2 cellular contexts compared by ENCODE assay signal in genomic region chr4:52864816-52865215, GRCh38.
A peak's percentile ranks its signal among the peaks of the same experiment; 100 is the strongest.
TF ChIP-seq lines count a peak whose summit lies in the region.

No MANE protein-coding gene starts in this region.

TF ChIP-seq in IMR-90, 13 proteins besides CTCF, POLR2A, EP300 and RAD21 (continued from another document):
- TF ChIP-seq MAFK (IDR thresholded peaks at IDR 0.05; ENCODE audit: low read depth, low read length): no peak
- TF ChIP-seq, protein P1, sequence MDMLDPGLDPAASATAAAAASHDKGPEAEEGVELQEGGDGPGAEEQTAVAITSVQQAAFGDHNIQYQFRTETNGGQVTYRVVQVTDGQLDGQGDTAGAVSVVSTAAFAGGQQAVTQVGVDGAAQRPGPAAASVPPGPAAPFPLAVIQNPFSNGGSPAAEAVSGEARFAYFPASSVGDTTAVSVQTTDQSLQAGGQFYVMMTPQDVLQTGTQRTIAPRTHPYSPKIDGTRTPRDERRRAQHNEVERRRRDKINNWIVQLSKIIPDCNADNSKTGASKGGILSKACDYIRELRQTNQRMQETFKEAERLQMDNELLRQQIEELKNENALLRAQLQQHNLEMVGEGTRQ (IDR thresholded peaks at IDR 0.05; ENCODE audit: low read depth, low read length): no peak
- TF ChIP-seq RCOR1 (IDR thresholded peaks at IDR 0.05; ENCODE audit: insufficient replicate concordance, low read length): no peak
- TF ChIP-seq MXI1 (IDR thresholded peaks at IDR 0.05; ENCODE audit: borderline replicate concordance, low read depth, low read length): no peak
- no peak for TF ChIP-seq NFE2L2 (IDR thresholded peaks at IDR 0.05; ENCODE audit: low read depth, low read length)
- TF ChIP-seq, protein P2, sequence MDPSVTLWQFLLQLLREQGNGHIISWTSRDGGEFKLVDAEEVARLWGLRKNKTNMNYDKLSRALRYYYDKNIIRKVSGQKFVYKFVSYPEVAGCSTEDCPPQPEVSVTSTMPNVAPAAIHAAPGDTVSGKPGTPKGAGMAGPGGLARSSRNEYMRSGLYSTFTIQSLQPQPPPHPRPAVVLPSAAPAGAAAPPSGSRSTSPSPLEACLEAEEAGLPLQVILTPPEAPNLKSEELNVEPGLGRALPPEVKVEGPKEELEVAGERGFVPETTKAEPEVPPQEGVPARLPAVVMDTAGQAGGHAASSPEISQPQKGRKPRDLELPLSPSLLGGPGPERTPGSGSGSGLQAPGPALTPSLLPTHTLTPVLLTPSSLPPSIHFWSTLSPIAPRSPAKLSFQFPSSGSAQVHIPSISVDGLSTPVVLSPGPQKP (IDR thresholded peaks at IDR 0.05; ENCODE audit: borderline replicate concordance, low read depth, low read length): no peak
- TF ChIP-seq SMC3 (IDR thresholded peaks at IDR 0.05; ENCODE audit: low read depth, low read length): no peak
- no peak for TF ChIP-seq CEBPB (IDR thresholded peaks at IDR 0.05; ENCODE audit: low read depth, low read length)

TF ChIP-seq in SK-N-SH, 30 proteins besides CTCF, POLR2A, EP300 and RAD21 (continued from another document):
- no peak for TF ChIP-seq REST (IDR thresholded peaks at IDR 0.05; ENCODE audit: low read depth, low read length)
- no peak for TF ChIP-seq TEAD4 (IDR thresholded peaks at IDR 0.05; ENCODE audit: borderline replicate concordance, insufficient read depth)
- TF ChIP-seq GATA2 (CRISPR knock-in tag; IDR thresholded peaks at IDR 0.05): no peak
- TF ChIP-seq ELF1 (IDR thresholded peaks at IDR 0.05): no peak
- no peak for TF ChIP-seq JUND (IDR thresholded peaks at IDR 0.05)
- no peak for TF ChIP-seq USF1 (IDR thresholded peaks at IDR 0.05; ENCODE audit: borderline replicate concordance, low read depth)
- no peak for TF ChIP-seq RFX5 (IDR thresholded peaks at IDR 0.05; ENCODE audit: low read length)
- no peak for TF ChIP-seq GABPA (IDR thresholded peaks at IDR 0.05; ENCODE audit: low read depth)
- TF ChIP-seq CHD2 (IDR thresholded peaks at IDR 0.05; ENCODE audit: low read length, partially characterized antibody): peak; percentile 36
- no peak for TF ChIP-seq FOSL2 (IDR thresholded peaks at IDR 0.05; ENCODE audit: borderline replicate concordance, low read depth)
- TF ChIP-seq MXI1 (IDR thresholded peaks at IDR 0.05; ENCODE audit: low read depth, low read length): peak; percentile 44; the same call in 1 of the 2 replicates
- TF ChIP-seq NFIC (IDR thresholded peaks at IDR 0.05; ENCODE audit: borderline replicate concordance): peak; percentile 58
- no peak for TF ChIP-seq TCF12 (IDR thresholded peaks at IDR 0.05)
- no peak for TF ChIP-seq MEF2A (IDR thresholded peaks at IDR 0.05; ENCODE audit: borderline replicate concordance, low read depth)
- no peak for TF ChIP-seq SMC3 (IDR thresholded peaks at IDR 0.05; ENCODE audit: low read depth, low read length)
- TF ChIP-seq TAF1 (IDR thresholded peaks at IDR 0.05; ENCODE audit: borderline replicate concordance, low read depth, low read length): no peak
- TF ChIP-seq POLR2AphosphoS5 (IDR thresholded peaks at IDR 0.05; ENCODE audit: low read depth, low read length): no peak; the same call in 1 of the 2 replicates
- no peak for TF ChIP-seq NRF1 (IDR thresholded peaks at IDR 0.05; ENCODE audit: low read depth, low read length)
- TF ChIP-seq ZBTB33 (IDR thresholded peaks at IDR 0.05; ENCODE audit: borderline replicate concordance, low read depth): no peak
- TF ChIP-seq, protein P3, sequence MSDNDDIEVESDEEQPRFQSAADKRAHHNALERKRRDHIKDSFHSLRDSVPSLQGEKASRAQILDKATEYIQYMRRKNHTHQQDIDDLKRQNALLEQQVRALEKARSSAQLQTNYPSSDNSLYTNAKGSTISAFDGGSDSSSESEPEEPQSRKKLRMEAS (IDR thresholded peaks at IDR 0.05; ENCODE audit: low read depth): no peak
- no peak for TF ChIP-seq IRF3 (IDR thresholded peaks at IDR 0.05; ENCODE audit: low read depth, low read length)
- TF ChIP-seq FOXJ3 (CRISPR knock-in tag; IDR thresholded peaks at IDR 0.05): no peak
- TF ChIP-seq YY1 (IDR thresholded peaks at IDR 0.05; ENCODE audit: low read depth): no peak
- TF ChIP-seq, protein P1 (IDR thresholded peaks at IDR 0.05; ENCODE audit: borderline replicate concordance, low read depth, low read length): no peak
- TF ChIP-seq, protein P4, sequence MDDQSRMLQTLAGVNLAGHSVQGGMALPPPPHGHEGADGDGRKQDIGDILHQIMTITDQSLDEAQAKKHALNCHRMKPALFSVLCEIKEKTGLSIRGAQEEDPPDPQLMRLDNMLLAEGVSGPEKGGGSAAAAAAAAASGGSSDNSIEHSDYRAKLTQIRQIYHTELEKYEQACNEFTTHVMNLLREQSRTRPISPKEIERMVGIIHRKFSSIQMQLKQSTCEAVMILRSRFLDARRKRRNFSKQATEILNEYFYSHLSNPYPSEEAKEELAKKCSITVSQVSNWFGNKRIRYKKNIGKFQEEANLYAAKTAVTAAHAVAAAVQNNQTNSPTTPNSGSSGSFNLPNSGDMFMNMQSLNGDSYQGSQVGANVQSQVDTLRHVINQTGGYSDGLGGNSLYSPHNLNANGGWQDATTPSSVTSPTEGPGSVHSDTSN (IDR thresholded peaks at IDR 0.05): no peak
- TF ChIP-seq SIN3A (IDR thresholded peaks at IDR 0.05; ENCODE audit: borderline replicate concordance, low read depth, low read length): no peak
- TF ChIP-seq RXRA (IDR thresholded peaks at IDR 0.05; ENCODE audit: borderline replicate concordance, low read depth): no peak
- no peak for TF ChIP-seq FOXM1 (IDR thresholded peaks at IDR 0.05; ENCODE audit: low read depth)
